In the genomic region with DNA sequence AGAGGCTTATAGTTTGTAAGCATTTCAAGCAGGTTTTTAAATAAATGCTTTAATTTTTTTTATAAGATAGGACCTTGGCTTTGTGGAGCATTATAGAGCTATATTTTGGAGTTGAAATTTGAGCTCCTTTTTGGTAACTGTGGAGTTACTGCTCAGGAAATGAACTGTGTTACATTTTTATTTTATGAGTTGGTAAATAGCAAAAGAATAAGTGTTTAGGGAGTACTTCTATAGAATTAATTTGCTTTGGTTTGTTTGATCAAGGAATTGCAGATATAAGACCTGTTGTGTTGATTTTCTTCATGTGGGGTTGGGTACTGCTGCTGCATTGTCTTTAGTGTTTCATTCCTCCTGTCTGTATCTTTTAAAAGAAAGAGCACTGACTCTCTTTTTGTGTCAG, we compare ENCODE assay signal across 9 cellular contexts. TPM values are rescaled to one million over a fixed set of nuclear protein-coding genes. Genes with fewer than 3 reads are reported as not detected.
DNase-seq lines count a peak whose midpoint lies in the region; ATAC-seq and TF ChIP-seq lines count a peak whose summit lies in the region.
"Had no signal": no experiment of that assay in that cellular context is flagged by ENCODE, and none has a peak within 500 bp of the region (broad histone marks: within the 10 kb centered on the region; RNA-seq: fewer than 3 reads in every experiment).

No MANE protein-coding gene starts in this region.

- H2AK5ac ChIP-seq in mesenchymal stem cell (ENCODE audit: low read length, severe bottlenecking) = no peak overlapping the region

- CTCF ChIA-PET in AG04449 (lab: Yijun Ruan, JAX) = interaction anchor here (0.7 to 1.2 kb wide), 5 partner anchors 21 to 185 kb away, joined by 3 read pairs; no protein-coding TSS in a partner anchor

- in situ Hi-C loops in astrocyte of the cerebellum (cut with HindIII; ENCODE audit: low sequenced_read_pairs) = no loop called here

- no peak overlapping the region for H3K18ac ChIP-seq in mesenchymal stem cell (ENCODE audit: low read depth in 1 of 2, low read length in 2 of 2)

- peaks cover 3% of the 10 kb centered on the region for H3K4me1 ChIP-seq in mesenchymal stem cell (ENCODE audit: control insufficient read depth, insufficient read depth, low read depth, low read length)

- H2AFZ ChIP-seq in mesenchymal stem cell (ENCODE audit: low read depth, low read length) = no peak overlapping the region

- no peak overlapping the region for H2BK120ac ChIP-seq in mesenchymal stem cell (ENCODE audit: low read depth, low read length)

- intact Hi-C loops in sciatic nerve (cut with DNase I) = no loop called here

- no peak overlapping the region for H3K14ac ChIP-seq in mesenchymal stem cell (ENCODE audit: low read length in 2 of 2)

- H3K9me3 ChIP-seq in mesenchymal stem cell (ENCODE audit: control insufficient read depth, low read length) = no peaks in the 10 kb centered on the region

- no peak overlapping the region for H2BK5ac ChIP-seq in mesenchymal stem cell (ENCODE audit: low read depth, low read length, poor library complexity, severe bottlenecking)

- no peak for DNase-seq in AG04449 (ENCODE audit: low read depth, low spot score)
- no peak for DNase-seq in HL-60 (ENCODE audit: low read depth in 1 of 2, low spot score in 1 of 2)
- no peak for DNase-seq in astrocyte of the cerebellum (ENCODE audit: low read depth)
- no peak for DNase-seq in mesenchymal stem cell
- no peak for DNase-seq in SW 1271 (lab: John Stamatoyannopoulos, UW)
- DNase-seq in sciatic nerve (ENCODE audit: low spot score) = no peak
- DNase-seq in hippocampal formation (lab: John Stamatoyannopoulos, UW) = no peak
- DNase-seq: NCI-H2107 had no signal

- no peak overlapping the region for H2BK15ac ChIP-seq in mesenchymal stem cell (ENCODE audit: low read depth, poor library complexity, severe bottlenecking)

- H3K79me1 ChIP-seq in mesenchymal stem cell (replicated peaks; ENCODE audit: low read length, poor library complexity, severe bottlenecking) = no peaks in the 10 kb centered on the region

- POLR2A ChIA-PET in AG04449 (lab: Yijun Ruan, JAX) = interaction anchor here (1.2 kb wide), 1 partner anchor 14 kb away, joined by 5 read pairs; no protein-coding TSS in a partner anchor

- H3K27ac ChIP-seq in HL-60 (replicated peaks) (peak overlapping the region; percentile 83; the same call in 1 of the 2 replicates), mesenchymal stem cell (ENCODE audit: low read length, poor library complexity, severe bottlenecking) (no peak overlapping the region)

- H4K8ac ChIP-seq in mesenchymal stem cell (ENCODE audit: low read length) = no peak overlapping the region

- H3K27me3 ChIP-seq in HL-60 (ENCODE audit: insufficient read depth, poor library complexity, severe bottlenecking) (no peaks in the 10 kb centered on the region), mesenchymal stem cell (ENCODE audit: control insufficient read depth in 1 of 2, insufficient read depth in 1 of 2, low read length in 2 of 2) (no peaks in the 10 kb centered on the region)

- H3K9ac ChIP-seq in mesenchymal stem cell (ENCODE audit: low read length) = peak overlapping the region; percentile 99

- H3K4me2 ChIP-seq in mesenchymal stem cell (ENCODE audit: low read length, poor library complexity, severe bottlenecking) = no peak overlapping the region

- no peak overlapping the region for H4K91ac ChIP-seq in mesenchymal stem cell (ENCODE audit: low read length)

- no peak overlapping the region for H3K4ac ChIP-seq in mesenchymal stem cell (ENCODE audit: low read depth in 1 of 2, low read length in 2 of 2)

- no peak overlapping the region for H2BK12ac ChIP-seq in mesenchymal stem cell (ENCODE audit: low read length in 2 of 2)

- TF ChIP-seq CTCF in AG04449 (IDR thresholded peaks at IDR 0.05; ENCODE audit: insufficient read depth, low read length, missing control alignments) (no peak), HL-60 (IDR thresholded peaks at IDR 0.05; ENCODE audit: insufficient read depth, low read length) (no peak), astrocyte of the cerebellum (IDR thresholded peaks at IDR 0.05; ENCODE audit: low read depth, low read length, missing control alignments) (no peak)

- ATAC-seq in HG03457 (IDR thresholded peaks at IDR 0.05; ENCODE audit: unreplicated experiment) (no peak), sciatic nerve (no peak)

- peak overlapping the region; percentile 95 for H3K4me3 ChIP-seq in AG04449 (ENCODE audit: low read depth, low read length)
- H3K4me3 ChIP-seq in HL-60 (replicated peaks; ENCODE audit: insufficient read depth, low read length) = peak overlapping the region; percentile 83
- H3K4me3 ChIP-seq in astrocyte of the cerebellum (ENCODE audit: low read depth, low read length) = peak overlapping the region; percentile 67
- H3K4me3 ChIP-seq in mesenchymal stem cell (ENCODE audit: insufficient read depth in 1 of 2, low read depth in 1 of 2, low read length in 2 of 2) = peak overlapping the region in 1 of 2 experiments; percentile 96

- peaks cover 9 to 60% of the 10 kb centered on the region in 2 experiments for H3K36me3 ChIP-seq in mesenchymal stem cell (ENCODE audit: control insufficient read depth in 1 of 2, insufficient read depth in 2 of 2, low read depth in 1 of 2, low read length in 2 of 2)

- no peak overlapping the region for H3K23ac ChIP-seq in mesenchymal stem cell (ENCODE audit: low read length in 2 of 2)

RNA-seq across cellular contexts. Expression of a gene that starts 3.5 kb away (rescaled TPM):
- 155 TPM for polyA plus RNA-seq in mesenchymal stem cell (2013, experiment 1 of 2)
- 150 TPM for polyA plus RNA-seq in mesenchymal stem cell (2013, experiment 2 of 2)
- 131 TPM for total RNA-seq in sciatic nerve
